ENCODE assay signal across 1 cellular context in the genomic region with DNA sequence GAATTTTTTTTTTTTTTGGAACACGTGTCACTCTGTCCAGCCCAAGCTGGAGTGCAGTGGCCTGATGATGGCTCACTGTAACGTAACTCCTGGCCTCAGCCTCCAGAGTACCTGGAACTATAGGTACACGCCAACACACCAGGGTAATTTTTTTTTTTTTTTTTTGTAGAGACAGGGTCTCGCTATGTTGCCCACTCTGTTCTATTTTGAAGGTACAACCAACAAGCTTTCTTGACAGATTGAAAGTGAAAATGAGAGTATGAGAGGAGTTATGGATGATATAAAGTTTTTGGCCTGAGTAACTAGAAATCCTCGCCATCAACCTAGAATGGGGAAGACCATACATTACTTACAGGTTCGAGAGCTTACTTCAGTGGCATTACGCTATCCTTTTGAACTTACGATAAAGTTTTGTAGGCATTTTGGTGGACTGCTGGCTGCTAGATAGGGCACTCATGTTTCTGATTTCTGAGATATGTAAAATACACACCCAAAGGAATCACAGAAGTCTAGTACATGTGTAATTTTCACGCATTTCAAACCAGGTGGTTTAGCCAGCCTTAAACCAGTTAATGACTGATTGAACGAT.
A peak's percentile ranks its signal among the peaks of the same experiment; 100 is the strongest.
TF ChIP-seq lines count a peak whose summit lies in the region.

No MANE protein-coding gene starts in this region.

TF ChIP-seq in GM12878, 131 proteins besides CTCF, POLR2A, EP300 and RAD21 (continued from another document):
- TF ChIP-seq, protein P1, sequence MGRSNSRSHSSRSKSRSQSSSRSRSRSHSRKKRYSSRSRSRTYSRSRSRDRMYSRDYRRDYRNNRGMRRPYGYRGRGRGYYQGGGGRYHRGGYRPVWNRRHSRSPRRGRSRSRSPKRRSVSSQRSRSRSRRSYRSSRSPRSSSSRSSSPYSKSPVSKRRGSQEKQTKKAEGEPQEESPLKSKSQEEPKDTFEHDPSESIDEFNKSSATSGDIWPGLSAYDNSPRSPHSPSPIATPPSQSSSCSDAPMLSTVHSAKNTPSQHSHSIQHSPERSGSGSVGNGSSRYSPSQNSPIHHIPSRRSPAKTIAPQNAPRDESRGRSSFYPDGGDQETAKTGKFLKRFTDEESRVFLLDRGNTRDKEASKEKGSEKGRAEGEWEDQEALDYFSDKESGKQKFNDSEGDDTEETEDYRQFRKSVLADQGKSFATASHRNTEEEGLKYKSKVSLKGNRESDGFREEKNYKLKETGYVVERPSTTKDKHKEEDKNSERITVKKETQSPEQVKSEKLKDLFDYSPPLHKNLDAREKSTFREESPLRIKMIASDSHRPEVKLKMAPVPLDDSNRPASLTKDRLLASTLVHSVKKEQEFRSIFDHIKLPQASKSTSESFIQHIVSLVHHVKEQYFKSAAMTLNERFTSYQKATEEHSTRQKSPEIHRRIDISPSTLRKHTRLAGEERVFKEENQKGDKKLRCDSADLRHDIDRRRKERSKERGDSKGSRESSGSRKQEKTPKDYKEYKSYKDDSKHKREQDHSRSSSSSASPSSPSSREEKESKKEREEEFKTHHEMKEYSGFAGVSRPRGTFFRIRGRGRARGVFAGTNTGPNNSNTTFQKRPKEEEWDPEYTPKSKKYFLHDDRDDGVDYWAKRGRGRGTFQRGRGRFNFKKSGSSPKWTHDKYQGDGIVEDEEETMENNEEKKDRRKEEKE (IDR thresholded peaks at IDR 0.05) = no peak
- peak; percentile 33; the same call in 1 of the 2 replicates for TF ChIP-seq MLLT1 (IDR thresholded peaks at IDR 0.05)
- no peak for TF ChIP-seq RFX5 (IDR thresholded peaks at IDR 0.05; ENCODE audit: low read depth, low read length)
- TF ChIP-seq ATF7 (IDR thresholded peaks at IDR 0.05; ENCODE audit: low read depth) = peak; percentile 45
- no peak for TF ChIP-seq RBBP5 (conservative IDR thresholded peaks at IDR 0.05)
